In the genomic region with DNA sequence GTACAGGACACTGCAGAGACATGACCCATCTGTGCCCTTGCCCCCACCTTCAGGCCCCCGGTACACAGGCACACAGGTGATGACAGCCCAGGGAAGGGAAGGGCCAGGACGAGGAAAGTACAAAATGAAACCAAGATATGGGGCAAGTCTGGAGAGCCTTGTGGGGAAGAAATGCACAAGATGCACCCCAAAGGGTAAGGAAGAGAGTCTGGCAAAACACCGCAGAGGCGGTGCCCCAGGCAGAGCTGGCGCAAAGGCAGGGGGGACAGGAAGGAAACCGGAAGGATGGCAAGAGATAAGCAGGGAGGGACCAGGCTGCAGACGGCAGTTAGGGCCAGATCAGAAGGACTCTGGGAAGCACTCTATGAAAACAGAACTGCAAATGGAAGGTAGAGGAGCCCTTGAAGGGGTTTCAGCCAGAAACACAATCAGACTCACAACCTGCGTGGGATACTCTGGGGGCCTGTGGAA, we compare ENCODE assay signal across 1 cellular context.
TF ChIP-seq lines count a peak whose summit lies in the region.

No MANE protein-coding gene starts in this region.

TF ChIP-seq in K562, 482 proteins besides CTCF, POLR2A, EP300 and RAD21 (continued from another document and continues in another):
- TF ChIP-seq, protein P1, sequence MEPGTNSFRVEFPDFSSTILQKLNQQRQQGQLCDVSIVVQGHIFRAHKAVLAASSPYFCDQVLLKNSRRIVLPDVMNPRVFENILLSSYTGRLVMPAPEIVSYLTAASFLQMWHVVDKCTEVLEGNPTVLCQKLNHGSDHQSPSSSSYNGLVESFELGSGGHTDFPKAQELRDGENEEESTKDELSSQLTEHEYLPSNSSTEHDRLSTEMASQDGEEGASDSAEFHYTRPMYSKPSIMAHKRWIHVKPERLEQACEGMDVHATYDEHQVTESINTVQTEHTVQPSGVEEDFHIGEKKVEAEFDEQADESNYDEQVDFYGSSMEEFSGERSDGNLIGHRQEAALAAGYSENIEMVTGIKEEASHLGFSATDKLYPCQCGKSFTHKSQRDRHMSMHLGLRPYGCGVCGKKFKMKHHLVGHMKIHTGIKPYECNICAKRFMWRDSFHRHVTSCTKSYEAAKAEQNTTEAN (CRISPR knock-in tag; IDR thresholded peaks at IDR 0.05), result no peak
- TF ChIP-seq MEIS2 (IDR thresholded peaks at IDR 0.05; ENCODE audit: partially characterized antibody), result peak; percentile 40
- peak; percentile 13 to 92; a peak in 3 of 4 replicates for TF ChIP-seq RCOR1 (IDR thresholded peaks at IDR 0.05; ENCODE audit: borderline replicate concordance in 1 of 2, low read depth in 2 of 2, low read length in 2 of 2)
- no peak for TF ChIP-seq ZNF830 (CRISPR knock-in tag; IDR thresholded peaks at IDR 0.05)
- no peak for TF ChIP-seq ARHGAP35 (IDR thresholded peaks at IDR 0.05; ENCODE audit: partially characterized antibody)
- TF ChIP-seq DMBX1 (CRISPR knock-in tag; IDR thresholded peaks at IDR 0.05; ENCODE audit: borderline replicate concordance), result peak; percentile 84
- peak; percentile 59; the same call in 1 of the 2 replicates for TF ChIP-seq LEF1 (IDR thresholded peaks at IDR 0.05)
- TF ChIP-seq ZNF134 (CRISPR knock-in tag; conservative IDR thresholded peaks at IDR 0.05), result no peak
- no peak for TF ChIP-seq PHF20 (IDR thresholded peaks at IDR 0.05; ENCODE audit: partially characterized antibody)
- TF ChIP-seq JUN (IDR thresholded peaks at IDR 0.05; ENCODE audit: borderline replicate concordance, low read depth, low read length), result no peak
- no peak for TF ChIP-seq JUN (CRISPR knock-in tag; IDR thresholded peaks at IDR 0.05; ENCODE audit: borderline replicate concordance)
- no peak for TF ChIP-seq ZNF184 (CRISPR knock-in tag; IDR thresholded peaks at IDR 0.05)
- TF ChIP-seq, protein P2, sequence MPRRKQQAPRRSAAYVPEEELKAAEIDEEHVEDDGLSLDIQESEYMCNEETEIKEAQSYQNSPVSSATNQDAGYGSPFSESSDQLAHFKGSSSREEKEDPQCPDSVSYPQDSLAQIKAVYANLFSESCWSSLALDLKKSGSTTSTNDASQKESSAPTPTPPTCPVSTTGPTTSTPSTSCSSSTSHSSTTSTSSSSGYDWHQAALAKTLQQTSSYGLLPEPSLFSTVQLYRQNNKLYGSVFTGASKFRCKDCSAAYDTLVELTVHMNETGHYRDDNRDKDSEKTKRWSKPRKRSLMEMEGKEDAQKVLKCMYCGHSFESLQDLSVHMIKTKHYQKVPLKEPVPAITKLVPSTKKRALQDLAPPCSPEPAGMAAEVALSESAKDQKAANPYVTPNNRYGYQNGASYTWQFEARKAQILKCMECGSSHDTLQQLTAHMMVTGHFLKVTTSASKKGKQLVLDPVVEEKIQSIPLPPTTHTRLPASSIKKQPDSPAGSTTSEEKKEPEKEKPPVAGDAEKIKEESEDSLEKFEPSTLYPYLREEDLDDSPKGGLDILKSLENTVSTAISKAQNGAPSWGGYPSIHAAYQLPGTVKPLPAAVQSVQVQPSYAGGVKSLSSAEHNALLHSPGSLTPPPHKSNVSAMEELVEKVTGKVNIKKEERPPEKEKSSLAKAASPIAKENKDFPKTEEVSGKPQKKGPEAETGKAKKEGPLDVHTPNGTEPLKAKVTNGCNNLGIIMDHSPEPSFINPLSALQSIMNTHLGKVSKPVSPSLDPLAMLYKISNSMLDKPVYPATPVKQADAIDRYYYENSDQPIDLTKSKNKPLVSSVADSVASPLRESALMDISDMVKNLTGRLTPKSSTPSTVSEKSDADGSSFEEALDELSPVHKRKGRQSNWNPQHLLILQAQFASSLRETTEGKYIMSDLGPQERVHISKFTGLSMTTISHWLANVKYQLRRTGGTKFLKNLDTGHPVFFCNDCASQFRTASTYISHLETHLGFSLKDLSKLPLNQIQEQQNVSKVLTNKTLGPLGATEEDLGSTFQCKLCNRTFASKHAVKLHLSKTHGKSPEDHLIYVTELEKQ (CRISPR knock-in tag; IDR thresholded peaks at IDR 0.05), result no peak
- no peak for TF ChIP-seq CREBBP (IDR thresholded peaks at IDR 0.05; ENCODE audit: low read depth, low read length)
- TF ChIP-seq MTA2 (IDR thresholded peaks at IDR 0.05; ENCODE audit: low read depth), result no peak
- no peak for TF ChIP-seq PCBP2 (IDR thresholded peaks at IDR 0.05; ENCODE audit: low read depth, low read length, poor library complexity, severe bottlenecking)
- no peak for TF ChIP-seq RBM17 (IDR thresholded peaks at IDR 0.05; ENCODE audit: borderline replicate concordance, low read depth, low read length)
- no peak for TF ChIP-seq MCM3 (IDR thresholded peaks at IDR 0.05)
- TF ChIP-seq, protein P3, sequence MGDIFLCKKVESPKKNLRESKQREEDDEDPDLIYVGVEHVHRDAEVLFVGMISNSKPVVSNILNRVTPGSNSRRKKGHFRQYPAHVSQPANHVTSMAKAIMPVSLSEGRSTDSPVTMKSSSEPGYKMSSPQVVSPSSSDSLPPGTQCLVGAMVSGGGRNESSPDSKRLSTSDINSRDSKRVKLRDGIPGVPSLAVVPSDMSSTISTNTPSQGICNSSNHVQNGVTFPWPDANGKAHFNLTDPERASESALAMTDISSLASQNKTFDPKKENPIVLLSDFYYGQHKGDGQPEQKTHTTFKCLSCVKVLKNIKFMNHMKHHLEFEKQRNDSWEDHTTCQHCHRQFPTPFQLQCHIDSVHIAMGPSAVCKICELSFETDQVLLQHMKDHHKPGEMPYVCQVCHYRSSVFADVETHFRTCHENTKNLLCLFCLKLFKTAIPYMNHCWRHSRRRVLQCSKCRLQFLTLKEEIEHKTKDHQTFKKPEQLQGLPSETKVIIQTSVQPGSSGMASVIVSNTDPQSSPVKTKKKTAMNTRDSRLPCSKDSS (IDR thresholded peaks at IDR 0.05; ENCODE audit: low read depth, partially characterized antibody), result no peak
- TF ChIP-seq RBFOX2 (IDR thresholded peaks at IDR 0.05; ENCODE audit: low read depth, low read length), result peak; percentile 58
- TF ChIP-seq, protein P4, sequence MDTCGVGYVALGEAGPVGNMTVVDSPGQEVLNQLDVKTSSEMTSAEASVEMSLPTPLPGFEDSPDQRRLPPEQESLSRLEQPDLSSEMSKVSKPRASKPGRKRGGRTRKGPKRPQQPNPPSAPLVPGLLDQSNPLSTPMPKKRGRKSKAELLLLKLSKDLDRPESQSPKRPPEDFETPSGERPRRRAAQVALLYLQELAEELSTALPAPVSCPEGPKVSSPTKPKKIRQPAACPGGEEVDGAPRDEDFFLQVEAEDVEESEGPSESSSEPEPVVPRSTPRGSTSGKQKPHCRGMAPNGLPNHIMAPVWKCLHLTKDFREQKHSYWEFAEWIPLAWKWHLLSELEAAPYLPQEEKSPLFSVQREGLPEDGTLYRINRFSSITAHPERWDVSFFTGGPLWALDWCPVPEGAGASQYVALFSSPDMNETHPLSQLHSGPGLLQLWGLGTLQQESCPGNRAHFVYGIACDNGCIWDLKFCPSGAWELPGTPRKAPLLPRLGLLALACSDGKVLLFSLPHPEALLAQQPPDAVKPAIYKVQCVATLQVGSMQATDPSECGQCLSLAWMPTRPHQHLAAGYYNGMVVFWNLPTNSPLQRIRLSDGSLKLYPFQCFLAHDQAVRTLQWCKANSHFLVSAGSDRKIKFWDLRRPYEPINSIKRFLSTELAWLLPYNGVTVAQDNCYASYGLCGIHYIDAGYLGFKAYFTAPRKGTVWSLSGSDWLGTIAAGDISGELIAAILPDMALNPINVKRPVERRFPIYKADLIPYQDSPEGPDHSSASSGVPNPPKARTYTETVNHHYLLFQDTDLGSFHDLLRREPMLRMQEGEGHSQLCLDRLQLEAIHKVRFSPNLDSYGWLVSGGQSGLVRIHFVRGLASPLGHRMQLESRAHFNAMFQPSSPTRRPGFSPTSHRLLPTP (IDR thresholded peaks at IDR 0.05; ENCODE audit: borderline replicate concordance, extremely low read depth, insufficient read length), result no peak
- TF ChIP-seq SAP30 (IDR thresholded peaks at IDR 0.05; ENCODE audit: borderline replicate concordance, insufficient read depth, low read depth, low read length, poor library complexity, severe bottlenecking), result no peak
- TF ChIP-seq SNRNP70 (optimal IDR thresholded peaks at IDR 0.05; ENCODE audit: low read depth, low read length), result no peak
- TF ChIP-seq BCOR (IDR thresholded peaks at IDR 0.05), result peak; percentile 61
- TF ChIP-seq, protein P5, sequence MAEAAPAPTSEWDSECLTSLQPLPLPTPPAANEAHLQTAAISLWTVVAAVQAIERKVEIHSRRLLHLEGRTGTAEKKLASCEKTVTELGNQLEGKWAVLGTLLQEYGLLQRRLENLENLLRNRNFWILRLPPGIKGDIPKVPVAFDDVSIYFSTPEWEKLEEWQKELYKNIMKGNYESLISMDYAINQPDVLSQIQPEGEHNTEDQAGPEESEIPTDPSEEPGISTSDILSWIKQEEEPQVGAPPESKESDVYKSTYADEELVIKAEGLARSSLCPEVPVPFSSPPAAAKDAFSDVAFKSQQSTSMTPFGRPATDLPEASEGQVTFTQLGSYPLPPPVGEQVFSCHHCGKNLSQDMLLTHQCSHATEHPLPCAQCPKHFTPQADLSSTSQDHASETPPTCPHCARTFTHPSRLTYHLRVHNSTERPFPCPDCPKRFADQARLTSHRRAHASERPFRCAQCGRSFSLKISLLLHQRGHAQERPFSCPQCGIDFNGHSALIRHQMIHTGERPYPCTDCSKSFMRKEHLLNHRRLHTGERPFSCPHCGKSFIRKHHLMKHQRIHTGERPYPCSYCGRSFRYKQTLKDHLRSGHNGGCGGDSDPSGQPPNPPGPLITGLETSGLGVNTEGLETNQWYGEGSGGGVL (CRISPR knock-in tag; IDR thresholded peaks at IDR 0.05), result no peak
- no peak for TF ChIP-seq PRMT5 (CRISPR knock-in tag; IDR thresholded peaks at IDR 0.05)
- peak; percentile 18; the same call in 1 of the 2 replicates for TF ChIP-seq SPI1 (IDR thresholded peaks at IDR 0.05; ENCODE audit: borderline replicate concordance, low read depth, low read length)
- TF ChIP-seq, protein P6, sequence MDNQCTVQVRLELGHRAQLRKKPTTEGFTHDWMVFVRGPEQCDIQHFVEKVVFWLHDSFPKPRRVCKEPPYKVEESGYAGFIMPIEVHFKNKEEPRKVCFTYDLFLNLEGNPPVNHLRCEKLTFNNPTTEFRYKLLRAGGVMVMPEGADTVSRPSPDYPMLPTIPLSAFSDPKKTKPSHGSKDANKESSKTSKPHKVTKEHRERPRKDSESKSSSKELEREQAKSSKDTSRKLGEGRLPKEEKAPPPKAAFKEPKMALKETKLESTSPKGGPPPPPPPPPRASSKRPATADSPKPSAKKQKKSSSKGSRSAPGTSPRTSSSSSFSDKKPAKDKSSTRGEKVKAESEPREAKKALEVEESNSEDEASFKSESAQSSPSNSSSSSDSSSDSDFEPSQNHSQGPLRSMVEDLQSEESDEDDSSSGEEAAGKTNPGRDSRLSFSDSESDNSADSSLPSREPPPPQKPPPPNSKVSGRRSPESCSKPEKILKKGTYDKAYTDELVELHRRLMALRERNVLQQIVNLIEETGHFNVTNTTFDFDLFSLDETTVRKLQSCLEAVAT (IDR thresholded peaks at IDR 0.05), result no peak
- TF ChIP-seq ZNF354B (CRISPR knock-in tag; IDR thresholded peaks at IDR 0.05), result no peak
- TF ChIP-seq BHLHE40 (IDR thresholded peaks at IDR 0.05; ENCODE audit: low read length), result no peak
- TF ChIP-seq, protein P7, sequence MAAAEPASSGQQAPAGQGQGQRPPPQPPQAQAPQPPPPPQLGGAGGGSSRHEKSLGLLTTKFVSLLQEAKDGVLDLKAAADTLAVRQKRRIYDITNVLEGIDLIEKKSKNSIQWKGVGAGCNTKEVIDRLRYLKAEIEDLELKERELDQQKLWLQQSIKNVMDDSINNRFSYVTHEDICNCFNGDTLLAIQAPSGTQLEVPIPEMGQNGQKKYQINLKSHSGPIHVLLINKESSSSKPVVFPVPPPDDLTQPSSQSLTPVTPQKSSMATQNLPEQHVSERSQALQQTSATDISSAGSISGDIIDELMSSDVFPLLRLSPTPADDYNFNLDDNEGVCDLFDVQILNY (CRISPR knock-in tag; IDR thresholded peaks at IDR 0.05), result no peak
- TF ChIP-seq HEY1 (CRISPR knock-in tag; IDR thresholded peaks at IDR 0.05; ENCODE audit: borderline replicate concordance), result no peak
- peak; percentile 68 for TF ChIP-seq CBFA2T2 (conservative IDR thresholded peaks at IDR 0.05)
- no peak for TF ChIP-seq HNRNPL (IDR thresholded peaks at IDR 0.05; ENCODE audit: low read depth, low read length)
- TF ChIP-seq NFATC3 (IDR thresholded peaks at IDR 0.05), result no peak
- TF ChIP-seq NEUROD1 (IDR thresholded peaks at IDR 0.05; ENCODE audit: borderline replicate concordance, low read depth, low read length, partially characterized antibody), result no peak
- peak; percentile 90 for TF ChIP-seq SMARCA4 (IDR thresholded peaks at IDR 0.05)
- 0 out of 2 replicates have a peak, but pooled peaks have one; percentile 67 for TF ChIP-seq NFRKB (IDR thresholded peaks at IDR 0.05; ENCODE audit: low read depth)
- no peak for TF ChIP-seq HMGN3 (IDR thresholded peaks at IDR 0.05; ENCODE audit: borderline replicate concordance, extremely low read depth, insufficient read length, low read depth, low read length)
- TF ChIP-seq NR2C2 (CRISPR knock-in tag; IDR thresholded peaks at IDR 0.05), result no peak
- TF ChIP-seq NR2C2 (tag; IDR thresholded peaks at IDR 0.05), result peak; percentile 62; the same call in 1 of the 2 replicates
- 0 out of 2 replicates have a peak, but pooled peaks have one; percentile 41 for TF ChIP-seq ZNF24 (IDR thresholded peaks at IDR 0.05)
- TF ChIP-seq NELFE (IDR thresholded peaks at IDR 0.05; ENCODE audit: insufficient read depth, insufficient read length), result no peak
- TF ChIP-seq JUND (IDR thresholded peaks at IDR 0.05; ENCODE audit: borderline replicate concordance, low read depth, low read length), result peak; percentile 32; the same call in 1 of the 2 replicates
- no peak; the same call in 2 of the 3 replicates for TF ChIP-seq JUND (tag; IDR thresholded peaks at IDR 0.05; ENCODE audit: borderline replicate concordance, low read depth, low read length)
- no peak for TF ChIP-seq KHSRP (IDR thresholded peaks at IDR 0.05)
- TF ChIP-seq TRIM28 (IDR thresholded peaks at IDR 0.05), result no peak; the same call in none of the 2 replicates
- TF ChIP-seq CBFA2T3 (IDR thresholded peaks at IDR 0.05), result peak; percentile 88
- TF ChIP-seq, protein P8, sequence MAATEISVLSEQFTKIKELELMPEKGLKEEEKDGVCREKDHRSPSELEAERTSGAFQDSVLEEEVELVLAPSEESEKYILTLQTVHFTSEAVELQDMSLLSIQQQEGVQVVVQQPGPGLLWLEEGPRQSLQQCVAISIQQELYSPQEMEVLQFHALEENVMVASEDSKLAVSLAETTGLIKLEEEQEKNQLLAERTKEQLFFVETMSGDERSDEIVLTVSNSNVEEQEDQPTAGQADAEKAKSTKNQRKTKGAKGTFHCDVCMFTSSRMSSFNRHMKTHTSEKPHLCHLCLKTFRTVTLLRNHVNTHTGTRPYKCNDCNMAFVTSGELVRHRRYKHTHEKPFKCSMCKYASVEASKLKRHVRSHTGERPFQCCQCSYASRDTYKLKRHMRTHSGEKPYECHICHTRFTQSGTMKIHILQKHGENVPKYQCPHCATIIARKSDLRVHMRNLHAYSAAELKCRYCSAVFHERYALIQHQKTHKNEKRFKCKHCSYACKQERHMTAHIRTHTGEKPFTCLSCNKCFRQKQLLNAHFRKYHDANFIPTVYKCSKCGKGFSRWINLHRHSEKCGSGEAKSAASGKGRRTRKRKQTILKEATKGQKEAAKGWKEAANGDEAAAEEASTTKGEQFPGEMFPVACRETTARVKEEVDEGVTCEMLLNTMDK (IDR thresholded peaks at IDR 0.05; ENCODE audit: borderline replicate concordance, insufficient read depth, low read depth, low read length, poor library complexity, severe bottlenecking), result no peak
